ENCODE assay signal across 19 cellular contexts in genomic region chr21:34999397-34999941, GRCh38. TPM values are rescaled to one million over a fixed set of nuclear protein-coding genes. Genes with fewer than 3 reads are reported as not detected.
DNase-seq lines count a peak whose midpoint lies in the region; ATAC-seq and TF ChIP-seq lines count a peak whose summit lies in the region.
"Had no signal": no experiment of that assay in that cellular context is flagged by ENCODE, and none has a peak within 500 bp of the region (broad histone marks: within the 10 kb centered on the region; RNA-seq: fewer than 3 reads in every experiment).

No MANE protein-coding gene starts in this region.

- H3K36me3 Mint-ChIP-seq in activated naive CD8-positive, alpha-beta T cell treated with anti-CD3 and anti-CD28 coated beads for 36 hours = peaks cover 11% of the 10 kb centered on the region
- H3K36me3 Mint-ChIP-seq in natural killer cell treated with Interleukin-12 subunit alpha and Interleukin-12 subunit beta and Interleukin-15 and Interleukin-18, amount 100 ng/mL, for 72 hours = no peaks in the 10 kb centered on the region

- H3K4me3 Mint-ChIP-seq in activated naive CD8-positive, alpha-beta T cell treated with anti-CD3 and anti-CD28 coated beads for 36 hours = no peak overlapping the region
- peak overlapping the region; percentile 54 for H3K4me3 Mint-ChIP-seq in natural killer cell treated with Interleukin-12 subunit alpha and Interleukin-12 subunit beta and Interleukin-15 and Interleukin-18, amount 100 ng/mL, for 72 hours
- H3K4me3 Mint-ChIP-seq: activated CD4-positive, alpha-beta T cell treated with anti-CD3 and anti-CD28 coated beads, Interleukin-2, amount 10 ng/mL, durations not matched to agents 7 days and 5 days; central memory CD8-positive, alpha-beta T cell had no signal

- no peaks in the 10 kb centered on the region for H3K9me2 ChIP-seq in MM.1S (replicated peaks; ENCODE audit: insufficient read depth, low read length)

- H3K27ac Mint-ChIP-seq in activated naive CD8-positive, alpha-beta T cell treated with anti-CD3 and anti-CD28 coated beads for 36 hours = peak overlapping the region; percentile 68
- peak overlapping the region; percentile 85 to 91 for H3K27ac Mint-ChIP-seq in natural killer cell treated with Interleukin-12 subunit alpha and Interleukin-12 subunit beta and Interleukin-15 and Interleukin-18, amount 100 ng/mL, for 72 hours
- H3K27ac Mint-ChIP-seq: activated CD4-positive, alpha-beta T cell treated with anti-CD3 and anti-CD28 coated beads, Interleukin-2, amount 10 ng/mL, durations not matched to agents 7 days and 5 days had no signal

- H3K36me3 ChIP-seq in BLaER1 = peaks cover 86% of the 10 kb centered on the region
- no peaks in the 10 kb centered on the region for H3K36me3 ChIP-seq in MM.1S (replicated peaks; ENCODE audit: insufficient read depth, low read length)
- H3K36me3 ChIP-seq: pancreas had no signal

- H3K9me3 Mint-ChIP-seq in activated naive CD8-positive, alpha-beta T cell treated with anti-CD3 and anti-CD28 coated beads for 36 hours = no peaks in the 10 kb centered on the region
- H3K9me3 Mint-ChIP-seq in natural killer cell treated with Interleukin-12 subunit alpha and Interleukin-12 subunit beta and Interleukin-15 and Interleukin-18, amount 100 ng/mL, for 72 hours = no peaks in the 10 kb centered on the region
- H3K9me3 Mint-ChIP-seq: activated CD4-positive, alpha-beta T cell treated with anti-CD3 and anti-CD28 coated beads, Interleukin-2, amount 10 ng/mL, durations not matched to agents 7 days and 5 days; central memory CD8-positive, alpha-beta T cell had no signal

- no peak for ATAC-seq in natural killer cell treated with Interleukin-12 subunit alpha and Interleukin-12 subunit beta and Interleukin-15 and Interleukin-18, amount 100 ng/mL, for 72 hours
- ATAC-seq in GM21619 (IDR thresholded peaks at IDR 0.05; ENCODE audit: unreplicated experiment) = no peak
- no peak for ATAC-seq in HG03439 (IDR thresholded peaks at IDR 0.05; ENCODE audit: unreplicated experiment)

- H4K20me1 ChIP-seq in BLaER1 (peaks cover 100% of the 10 kb centered on the region), MM.1S (ENCODE audit: insufficient read depth, low read length) (no peaks in the 10 kb centered on the region)

- no peak overlapping the region for H2AFZ ChIP-seq in MM.1S (ENCODE audit: low read length)

- no peak for TF ChIP-seq CTCF in MM.1S (IDR thresholded peaks at IDR 0.05; ENCODE audit: low read length)

- no peaks in the 10 kb centered on the region for H3K79me2 ChIP-seq in MM.1S (ENCODE audit: low read length)

- no peaks in the 10 kb centered on the region; the same call in 1 of the 2 replicates for H3K9me3 ChIP-seq in BLaER1
- no peaks in the 10 kb centered on the region for H3K9me3 ChIP-seq in MM.1S (replicated peaks; ENCODE audit: insufficient read depth, low read length)
- H3K9me3 ChIP-seq: pancreas had no signal

- DNase-seq in CMK (ENCODE audit: low read depth) (peak; percentile 58), MM.1S (no peak), ACHN (no peak)
- no peak for DNase-seq in activated naive CD8-positive, alpha-beta T cell treated with anti-CD3 and anti-CD28 coated beads for 36 hours
- DNase-seq in natural killer cell treated with Interleukin-12 subunit alpha and Interleukin-12 subunit beta and Interleukin-15 and Interleukin-18, amount 100 ng/mL, for 72 hours (ENCODE audit: low spot score) = no peak
- DNase-seq: activated CD4-positive, alpha-beta T cell treated with anti-CD3 and anti-CD28 coated beads, Interleukin-2, amount 10 ng/mL, durations not matched to agents 7 days and 5 days; activated gamma-delta T cell treated with Interleukin-2 at 50 U/mL for 16 hours; GF-D8; NCI-H1092 treated with DMSO at 0.1 percent for 48 hours; NCI-H345; pancreas; stimulated activated CD4-positive, alpha-beta T cell treated with anti-CD3 and anti-CD28 coated beads, Interleukin-2, amount 100 ng/mL, for 24 hours; stimulated activated naive CD4-positive, alpha-beta T cell treated with Interleukin-2 at 50 U/mL for 16 hours had no signal

- H3K27me3 Mint-ChIP-seq in activated naive CD8-positive, alpha-beta T cell treated with anti-CD3 and anti-CD28 coated beads for 36 hours = no peaks in the 10 kb centered on the region
- H3K27me3 Mint-ChIP-seq in natural killer cell treated with Interleukin-12 subunit alpha and Interleukin-12 subunit beta and Interleukin-15 and Interleukin-18, amount 100 ng/mL, for 72 hours = no peaks in the 10 kb centered on the region
- H3K27me3 Mint-ChIP-seq: activated CD4-positive, alpha-beta T cell treated with anti-CD3 and anti-CD28 coated beads, Interleukin-2, amount 10 ng/mL, durations not matched to agents 7 days and 5 days; central memory CD8-positive, alpha-beta T cell had no signal

- H3K4me3 ChIP-seq in BLaER1 = no peak overlapping the region
- H3K4me3 ChIP-seq in MM.1S (ENCODE audit: low read length) = no peak overlapping the region
- H3K4me3 ChIP-seq: lung, pancreas had no signal

- peak overlapping the region; percentile 54 for H3K27ac ChIP-seq in BLaER1
- H3K27ac ChIP-seq in MM.1S (ENCODE audit: low read length) = no peak overlapping the region
- H3K27ac ChIP-seq: HL-60, pancreas had no signal

- H3F3A ChIP-seq in MM.1S (ENCODE audit: insufficient read depth, low read length) = no peaks in the 10 kb centered on the region

- H3K4me1 Mint-ChIP-seq in activated naive CD8-positive, alpha-beta T cell treated with anti-CD3 and anti-CD28 coated beads for 36 hours = peaks cover 81% of the 10 kb centered on the region
- H3K4me1 Mint-ChIP-seq in natural killer cell treated with Interleukin-12 subunit alpha and Interleukin-12 subunit beta and Interleukin-15 and Interleukin-18, amount 100 ng/mL, for 72 hours (ENCODE audit: low read depth in 2 of 2) = peaks cover 63 to 84% of the 10 kb centered on the region in 2 donors

- H3K4me1 ChIP-seq in BLaER1 (peaks cover 74% of the 10 kb centered on the region), MM.1S (ENCODE audit: low read length) (no peaks in the 10 kb centered on the region)
- H3K4me1 ChIP-seq: pancreas had no signal

- H3K9ac ChIP-seq in BLaER1 = no peak overlapping the region
- H3K9ac ChIP-seq in MM.1S (ENCODE audit: low read length) = no peak overlapping the region

- H3K4me2 ChIP-seq in BLaER1 (peak overlapping the region; percentile 25), MM.1S (ENCODE audit: low read depth, low read length) (no peak overlapping the region)

- H3K27me3 ChIP-seq in BLaER1 (no peaks in the 10 kb centered on the region), MM.1S (replicated peaks; ENCODE audit: insufficient read depth, low read length) (no peaks in the 10 kb centered on the region)
- H3K27me3 ChIP-seq: pancreas had no signal

- in situ Hi-C loops in ACHN (cut with HindIII; ENCODE audit: low pct_ligation_motif_present, low pct_unique_long_range_greater_than_20kb, low sequenced_read_pairs) = no loop called here

RNA-seq across cellular contexts. Expression of gene RUNX1, which starts 49.6 kb away (rescaled TPM):
- total RNA-seq in activated naive CD8-positive, alpha-beta T cell treated with anti-CD3 and anti-CD28 coated beads for 36 hours = 10 to 100 TPM; 16.6 to 18.0 TPM
- total RNA-seq in natural killer cell treated with Interleukin-12 subunit alpha and Interleukin-12 subunit beta and Interleukin-15 and Interleukin-18, amount 100 ng/mL, for 72 hours = 100 to 1,000 TPM in 1 of 2 donors, 10 to 100 TPM in 1; 67.8 to 121 TPM
